1 cellular context compared by ENCODE assay signal in the genomic region with DNA sequence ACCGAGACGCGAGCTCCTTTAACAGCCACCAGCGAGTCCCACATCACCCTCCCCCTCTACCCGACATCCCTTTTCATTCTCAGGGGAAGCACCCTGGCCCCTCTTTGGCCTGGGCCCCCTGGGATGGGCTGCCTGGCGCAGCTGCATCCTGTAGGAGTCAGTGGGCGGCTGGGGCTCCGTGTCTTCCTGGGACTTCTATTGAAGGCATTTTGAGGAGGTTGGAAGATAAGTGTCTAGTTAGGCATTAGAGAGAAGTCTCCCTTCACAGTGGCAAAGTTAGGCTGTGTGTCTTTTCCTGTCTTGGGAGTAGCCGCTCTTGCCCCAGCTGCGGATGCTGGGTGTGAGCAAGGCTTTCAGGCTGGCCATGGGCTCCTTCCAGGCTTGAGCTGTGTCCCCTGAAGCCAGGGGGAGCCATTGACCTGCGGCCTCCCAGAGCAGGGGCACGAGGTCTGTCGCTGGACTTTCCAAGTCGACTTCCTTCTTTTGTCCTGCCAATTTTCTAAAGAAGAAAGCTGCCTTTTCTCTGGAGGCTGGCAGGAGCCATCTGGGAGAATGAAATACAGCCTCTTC.
TF ChIP-seq lines count a peak whose summit lies in the region.

No MANE protein-coding gene starts in this region.

TF ChIP-seq in K562, 482 proteins besides CTCF, POLR2A, EP300 and RAD21 (continued from another document):
- TF ChIP-seq, protein P1, sequence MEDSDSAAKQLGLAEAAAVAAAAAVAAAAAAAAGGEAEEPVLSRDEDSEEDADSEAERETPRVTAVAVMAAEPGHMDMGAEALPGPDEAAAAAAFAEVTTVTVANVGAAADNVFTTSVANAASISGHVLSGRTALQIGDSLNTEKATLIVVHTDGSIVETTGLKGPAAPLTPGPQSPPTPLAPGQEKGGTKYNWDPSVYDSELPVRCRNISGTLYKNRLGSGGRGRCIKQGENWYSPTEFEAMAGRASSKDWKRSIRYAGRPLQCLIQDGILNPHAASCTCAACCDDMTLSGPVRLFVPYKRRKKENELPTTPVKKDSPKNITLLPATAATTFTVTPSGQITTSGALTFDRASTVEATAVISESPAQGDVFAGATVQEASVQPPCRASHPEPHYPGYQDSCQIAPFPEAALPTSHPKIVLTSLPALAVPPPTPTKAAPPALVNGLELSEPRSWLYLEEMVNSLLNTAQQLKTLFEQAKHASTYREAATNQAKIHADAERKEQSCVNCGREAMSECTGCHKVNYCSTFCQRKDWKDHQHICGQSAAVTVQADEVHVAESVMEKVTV (CRISPR knock-in tag; IDR thresholded peaks at IDR 0.05), result peak; percentile 80
- no peak for TF ChIP-seq SIRT6 (IDR thresholded peaks at IDR 0.05; ENCODE audit: low read depth, low read length)
- TF ChIP-seq, protein P2, sequence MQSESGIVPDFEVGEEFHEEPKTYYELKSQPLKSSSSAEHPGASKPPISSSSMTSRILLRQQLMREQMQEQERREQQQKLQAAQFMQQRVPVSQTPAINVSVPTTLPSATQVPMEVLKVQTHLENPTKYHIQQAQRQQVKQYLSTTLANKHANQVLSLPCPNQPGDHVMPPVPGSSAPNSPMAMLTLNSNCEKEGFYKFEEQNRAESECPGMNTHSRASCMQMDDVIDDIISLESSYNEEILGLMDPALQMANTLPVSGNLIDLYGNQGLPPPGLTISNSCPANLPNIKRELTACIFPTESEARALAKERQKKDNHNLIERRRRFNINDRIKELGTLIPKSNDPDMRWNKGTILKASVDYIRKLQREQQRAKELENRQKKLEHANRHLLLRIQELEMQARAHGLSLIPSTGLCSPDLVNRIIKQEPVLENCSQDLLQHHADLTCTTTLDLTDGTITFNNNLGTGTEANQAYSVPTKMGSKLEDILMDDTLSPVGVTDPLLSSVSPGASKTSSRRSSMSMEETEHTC (IDR thresholded peaks at IDR 0.05), result peak; percentile 60; the same call in 1 of the 2 replicates
- peak; percentile 71; the same call in 1 of the 2 replicates for TF ChIP-seq RB1 (IDR thresholded peaks at IDR 0.05; ENCODE audit: low read depth)
- no peak for TF ChIP-seq GATA2 (CRISPR knock-in tag; IDR thresholded peaks at IDR 0.05)
- no peak for TF ChIP-seq NELFE (IDR thresholded peaks at IDR 0.05; ENCODE audit: insufficient read depth, insufficient read length)
- TF ChIP-seq, protein P3, sequence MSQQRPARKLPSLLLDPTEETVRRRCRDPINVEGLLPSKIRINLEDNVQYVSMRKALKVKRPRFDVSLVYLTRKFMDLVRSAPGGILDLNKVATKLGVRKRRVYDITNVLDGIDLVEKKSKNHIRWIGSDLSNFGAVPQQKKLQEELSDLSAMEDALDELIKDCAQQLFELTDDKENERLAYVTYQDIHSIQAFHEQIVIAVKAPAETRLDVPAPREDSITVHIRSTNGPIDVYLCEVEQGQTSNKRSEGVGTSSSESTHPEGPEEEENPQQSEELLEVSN (IDR thresholded peaks at IDR 0.05; ENCODE audit: borderline replicate concordance in 1 of 2, extremely low read depth in 1 of 2, insufficient read depth in 1 of 2, insufficient read length in 1 of 2, low read depth in 1 of 2, low read length in 1 of 2, poor library complexity in 1 of 2, severe bottlenecking in 1 of 2), result peak in 1 of 2 experiments; percentile 25
- TF ChIP-seq SLC30A9 (CRISPR knock-in tag; IDR thresholded peaks at IDR 0.05), result no peak
- no peak for TF ChIP-seq RAD51 (IDR thresholded peaks at IDR 0.05; ENCODE audit: borderline replicate concordance, low read depth)
- TF ChIP-seq L3MBTL2 (IDR thresholded peaks at IDR 0.05), result peak; percentile 84
- 0 out of 2 replicates have a peak, but pooled peaks have one; percentile 8 for TF ChIP-seq JUND (IDR thresholded peaks at IDR 0.05; ENCODE audit: borderline replicate concordance, low read depth, low read length)
- TF ChIP-seq JUND (tag; IDR thresholded peaks at IDR 0.05; ENCODE audit: borderline replicate concordance, low read depth, low read length), result no peak
- no peak for TF ChIP-seq PTTG1 (tag; IDR thresholded peaks at IDR 0.05; ENCODE audit: low read depth)
- TF ChIP-seq IFI16 (CRISPR knock-in tag; IDR thresholded peaks at IDR 0.05), result no peak
- TF ChIP-seq SPI1 (IDR thresholded peaks at IDR 0.05; ENCODE audit: borderline replicate concordance, low read depth, low read length), result peak; percentile 74; the same call in 1 of the 2 replicates
- peak; percentile 90; the same call in 1 of the 2 replicates for TF ChIP-seq STAG1 (CRISPR knock-in tag; IDR thresholded peaks at IDR 0.05; ENCODE audit: borderline replicate concordance)
- no peak for TF ChIP-seq MEF2A (IDR thresholded peaks at IDR 0.05; ENCODE audit: control insufficient read depth, low read depth, low read length)
- TF ChIP-seq, protein P4, sequence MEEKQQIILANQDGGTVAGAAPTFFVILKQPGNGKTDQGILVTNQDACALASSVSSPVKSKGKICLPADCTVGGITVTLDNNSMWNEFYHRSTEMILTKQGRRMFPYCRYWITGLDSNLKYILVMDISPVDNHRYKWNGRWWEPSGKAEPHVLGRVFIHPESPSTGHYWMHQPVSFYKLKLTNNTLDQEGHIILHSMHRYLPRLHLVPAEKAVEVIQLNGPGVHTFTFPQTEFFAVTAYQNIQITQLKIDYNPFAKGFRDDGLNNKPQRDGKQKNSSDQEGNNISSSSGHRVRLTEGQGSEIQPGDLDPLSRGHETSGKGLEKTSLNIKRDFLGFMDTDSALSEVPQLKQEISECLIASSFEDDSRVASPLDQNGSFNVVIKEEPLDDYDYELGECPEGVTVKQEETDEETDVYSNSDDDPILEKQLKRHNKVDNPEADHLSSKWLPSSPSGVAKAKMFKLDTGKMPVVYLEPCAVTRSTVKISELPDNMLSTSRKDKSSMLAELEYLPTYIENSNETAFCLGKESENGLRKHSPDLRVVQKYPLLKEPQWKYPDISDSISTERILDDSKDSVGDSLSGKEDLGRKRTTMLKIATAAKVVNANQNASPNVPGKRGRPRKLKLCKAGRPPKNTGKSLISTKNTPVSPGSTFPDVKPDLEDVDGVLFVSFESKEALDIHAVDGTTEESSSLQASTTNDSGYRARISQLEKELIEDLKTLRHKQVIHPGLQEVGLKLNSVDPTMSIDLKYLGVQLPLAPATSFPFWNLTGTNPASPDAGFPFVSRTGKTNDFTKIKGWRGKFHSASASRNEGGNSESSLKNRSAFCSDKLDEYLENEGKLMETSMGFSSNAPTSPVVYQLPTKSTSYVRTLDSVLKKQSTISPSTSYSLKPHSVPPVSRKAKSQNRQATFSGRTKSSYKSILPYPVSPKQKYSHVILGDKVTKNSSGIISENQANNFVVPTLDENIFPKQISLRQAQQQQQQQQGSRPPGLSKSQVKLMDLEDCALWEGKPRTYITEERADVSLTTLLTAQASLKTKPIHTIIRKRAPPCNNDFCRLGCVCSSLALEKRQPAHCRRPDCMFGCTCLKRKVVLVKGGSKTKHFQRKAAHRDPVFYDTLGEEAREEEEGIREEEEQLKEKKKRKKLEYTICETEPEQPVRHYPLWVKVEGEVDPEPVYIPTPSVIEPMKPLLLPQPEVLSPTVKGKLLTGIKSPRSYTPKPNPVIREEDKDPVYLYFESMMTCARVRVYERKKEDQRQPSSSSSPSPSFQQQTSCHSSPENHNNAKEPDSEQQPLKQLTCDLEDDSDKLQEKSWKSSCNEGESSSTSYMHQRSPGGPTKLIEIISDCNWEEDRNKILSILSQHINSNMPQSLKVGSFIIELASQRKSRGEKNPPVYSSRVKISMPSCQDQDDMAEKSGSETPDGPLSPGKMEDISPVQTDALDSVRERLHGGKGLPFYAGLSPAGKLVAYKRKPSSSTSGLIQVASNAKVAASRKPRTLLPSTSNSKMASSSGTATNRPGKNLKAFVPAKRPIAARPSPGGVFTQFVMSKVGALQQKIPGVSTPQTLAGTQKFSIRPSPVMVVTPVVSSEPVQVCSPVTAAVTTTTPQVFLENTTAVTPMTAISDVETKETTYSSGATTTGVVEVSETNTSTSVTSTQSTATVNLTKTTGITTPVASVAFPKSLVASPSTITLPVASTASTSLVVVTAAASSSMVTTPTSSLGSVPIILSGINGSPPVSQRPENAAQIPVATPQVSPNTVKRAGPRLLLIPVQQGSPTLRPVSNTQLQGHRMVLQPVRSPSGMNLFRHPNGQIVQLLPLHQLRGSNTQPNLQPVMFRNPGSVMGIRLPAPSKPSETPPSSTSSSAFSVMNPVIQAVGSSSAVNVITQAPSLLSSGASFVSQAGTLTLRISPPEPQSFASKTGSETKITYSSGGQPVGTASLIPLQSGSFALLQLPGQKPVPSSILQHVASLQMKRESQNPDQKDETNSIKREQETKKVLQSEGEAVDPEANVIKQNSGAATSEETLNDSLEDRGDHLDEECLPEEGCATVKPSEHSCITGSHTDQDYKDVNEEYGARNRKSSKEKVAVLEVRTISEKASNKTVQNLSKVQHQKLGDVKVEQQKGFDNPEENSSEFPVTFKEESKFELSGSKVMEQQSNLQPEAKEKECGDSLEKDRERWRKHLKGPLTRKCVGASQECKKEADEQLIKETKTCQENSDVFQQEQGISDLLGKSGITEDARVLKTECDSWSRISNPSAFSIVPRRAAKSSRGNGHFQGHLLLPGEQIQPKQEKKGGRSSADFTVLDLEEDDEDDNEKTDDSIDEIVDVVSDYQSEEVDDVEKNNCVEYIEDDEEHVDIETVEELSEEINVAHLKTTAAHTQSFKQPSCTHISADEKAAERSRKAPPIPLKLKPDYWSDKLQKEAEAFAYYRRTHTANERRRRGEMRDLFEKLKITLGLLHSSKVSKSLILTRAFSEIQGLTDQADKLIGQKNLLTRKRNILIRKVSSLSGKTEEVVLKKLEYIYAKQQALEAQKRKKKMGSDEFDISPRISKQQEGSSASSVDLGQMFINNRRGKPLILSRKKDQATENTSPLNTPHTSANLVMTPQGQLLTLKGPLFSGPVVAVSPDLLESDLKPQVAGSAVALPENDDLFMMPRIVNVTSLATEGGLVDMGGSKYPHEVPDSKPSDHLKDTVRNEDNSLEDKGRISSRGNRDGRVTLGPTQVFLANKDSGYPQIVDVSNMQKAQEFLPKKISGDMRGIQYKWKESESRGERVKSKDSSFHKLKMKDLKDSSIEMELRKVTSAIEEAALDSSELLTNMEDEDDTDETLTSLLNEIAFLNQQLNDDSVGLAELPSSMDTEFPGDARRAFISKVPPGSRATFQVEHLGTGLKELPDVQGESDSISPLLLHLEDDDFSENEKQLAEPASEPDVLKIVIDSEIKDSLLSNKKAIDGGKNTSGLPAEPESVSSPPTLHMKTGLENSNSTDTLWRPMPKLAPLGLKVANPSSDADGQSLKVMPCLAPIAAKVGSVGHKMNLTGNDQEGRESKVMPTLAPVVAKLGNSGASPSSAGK (IDR thresholded peaks at IDR 0.05), result peak; percentile 31; the same call in 1 of the 2 replicates
- no peak for TF ChIP-seq SAFB2 (IDR thresholded peaks at IDR 0.05; ENCODE audit: borderline replicate concordance, low read depth, low read length, severe bottlenecking)
- TF ChIP-seq ZNF316 (IDR thresholded peaks at IDR 0.05), result no peak
- TF ChIP-seq, protein P5, sequence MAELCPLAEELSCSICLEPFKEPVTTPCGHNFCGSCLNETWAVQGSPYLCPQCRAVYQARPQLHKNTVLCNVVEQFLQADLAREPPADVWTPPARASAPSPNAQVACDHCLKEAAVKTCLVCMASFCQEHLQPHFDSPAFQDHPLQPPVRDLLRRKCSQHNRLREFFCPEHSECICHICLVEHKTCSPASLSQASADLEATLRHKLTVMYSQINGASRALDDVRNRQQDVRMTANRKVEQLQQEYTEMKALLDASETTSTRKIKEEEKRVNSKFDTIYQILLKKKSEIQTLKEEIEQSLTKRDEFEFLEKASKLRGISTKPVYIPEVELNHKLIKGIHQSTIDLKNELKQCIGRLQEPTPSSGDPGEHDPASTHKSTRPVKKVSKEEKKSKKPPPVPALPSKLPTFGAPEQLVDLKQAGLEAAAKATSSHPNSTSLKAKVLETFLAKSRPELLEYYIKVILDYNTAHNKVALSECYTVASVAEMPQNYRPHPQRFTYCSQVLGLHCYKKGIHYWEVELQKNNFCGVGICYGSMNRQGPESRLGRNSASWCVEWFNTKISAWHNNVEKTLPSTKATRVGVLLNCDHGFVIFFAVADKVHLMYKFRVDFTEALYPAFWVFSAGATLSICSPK (IDR thresholded peaks at IDR 0.05; ENCODE audit: borderline replicate concordance), result no peak
- no peak for TF ChIP-seq ILF3 (IDR thresholded peaks at IDR 0.05; ENCODE audit: borderline replicate concordance)
- peak; percentile 51; the same call in 1 of the 2 replicates for TF ChIP-seq SMC3 (conservative IDR thresholded peaks at IDR 0.05; ENCODE audit: insufficient read depth, low read depth, low read length)
- TF ChIP-seq HMG20B (CRISPR knock-in tag; IDR thresholded peaks at IDR 0.05), result peak; percentile 25; the same call in 1 of the 2 replicates
- peak; percentile 84 for TF ChIP-seq MYC (IDR thresholded peaks at IDR 0.05; ENCODE audit: low read depth, low read length)
- no peak for TF ChIP-seq MYC (CRISPR knock-in tag; IDR thresholded peaks at IDR 0.05; ENCODE audit: borderline replicate concordance, low read depth)
- no peak for TF ChIP-seq SNIP1 (IDR thresholded peaks at IDR 0.05; ENCODE audit: low read depth)
- TF ChIP-seq ZBTB7A (IDR thresholded peaks at IDR 0.05; ENCODE audit: borderline replicate concordance, control insufficient read depth, low read depth, low read length), result no peak
- TF ChIP-seq, protein P6, sequence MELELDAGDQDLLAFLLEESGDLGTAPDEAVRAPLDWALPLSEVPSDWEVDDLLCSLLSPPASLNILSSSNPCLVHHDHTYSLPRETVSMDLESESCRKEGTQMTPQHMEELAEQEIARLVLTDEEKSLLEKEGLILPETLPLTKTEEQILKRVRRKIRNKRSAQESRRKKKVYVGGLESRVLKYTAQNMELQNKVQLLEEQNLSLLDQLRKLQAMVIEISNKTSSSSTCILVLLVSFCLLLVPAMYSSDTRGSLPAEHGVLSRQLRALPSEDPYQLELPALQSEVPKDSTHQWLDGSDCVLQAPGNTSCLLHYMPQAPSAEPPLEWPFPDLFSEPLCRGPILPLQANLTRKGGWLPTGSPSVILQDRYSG (tag; conservative IDR thresholded peaks at IDR 0.05; ENCODE audit: low read depth), result no peak
TF ChIP-seq in K562: peak in this region for 15.
